Comparison of ENCODE assay signal across 15 cellular contexts in genomic region chr10:128156999-128157755, GRCh38.
"Had no signal": no experiment of that assay in that cellular context is flagged by ENCODE, and none has a peak within 500 bp of the region (broad histone marks: within the 10 kb centered on the region; RNA-seq: fewer than 3 reads in every experiment).

No MANE protein-coding gene starts in this region.

- DNase-seq: activated CD4-positive, alpha-beta T cell treated with anti-CD3 and anti-CD28 coated beads, Interleukin-2, amount 10 ng/mL, durations not matched to agents 7 days and 5 days; activated CD8-positive, alpha-beta memory T cell treated with anti-CD3 and anti-CD28 coated beads, Interleukin-2, amount 50 U/mL, for 48 hours; activated naive CD8-positive, alpha-beta T cell treated with anti-CD3 and anti-CD28 coated beads, Interleukin-2, amount 10 ng/mL, durations not matched to agents 7 days and 5 days; brain microvascular endothelial cell; effector memory CD4-positive, alpha-beta T cell; heart left ventricle; left lung; naive thymus-derived CD8-positive, alpha-beta T cell; spleen; stimulated activated naive CD8-positive, alpha-beta T cell treated with anti-CD3 and anti-CD28 coated beads, Interleukin-15, amount 100 ng/mL, for 72 hours; testis had no signal

- H3K27ac ChIP-seq: brain microvascular endothelial cell, heart left ventricle, left lung, neutrophil, parathyroid adenoma, spleen, testis had no signal

- H3K4me3 ChIP-seq: heart left ventricle, left lung, spleen, testis had no signal

- H3K4me1 ChIP-seq: parathyroid adenoma, testis had no signal

- H3K4me3 Mint-ChIP-seq: activated CD4-positive, alpha-beta T cell treated with anti-CD3 and anti-CD28 coated beads, Interleukin-2, amount 10 ng/mL, durations not matched to agents 7 days and 5 days; activated naive CD8-positive, alpha-beta T cell treated with anti-CD3 and anti-CD28 coated beads, Interleukin-2, amount 10 ng/mL, durations not matched to agents 7 days and 5 days; activated T-helper 1 cell treated with anti-CD3 and anti-CD28 coated beads, Interleukin-12 subunit alpha, Interleukin-12 subunit beta, Interleukin-2, Interleukin-4 antibody, amounts not matched to agents 30 ng/mL and 10 ng/mL and 1 ng/mL, durations not matched to agents 14 hours and 24 hours and 36 hours; dendritic cell treated with granulocyte-macrophage colony-stimulating factor and Interleukin-4, amounts not matched to agents 40 ng/mL and 50 ng/mL, for 4 days; naive thymus-derived CD8-positive, alpha-beta T cell; stimulated activated naive CD8-positive, alpha-beta T cell treated with anti-CD3 and anti-CD28 coated beads, Interleukin-15, amount 100 ng/mL, for 72 hours had no signal

- ATAC-seq: heart left ventricle; left lung; naive thymus-derived CD8-positive, alpha-beta T cell; stimulated activated naive CD8-positive, alpha-beta T cell treated with anti-CD3 and anti-CD28 coated beads, Interleukin-15, amount 100 ng/mL, for 72 hours had no signal

- H3K36me3 ChIP-seq: brain microvascular endothelial cell, heart left ventricle, left lung, neutrophil, spleen had no signal

- H3K9ac ChIP-seq: parathyroid adenoma had no signal

- H3K27me3 ChIP-seq: neutrophil, testis had no signal

- H3K9me3 Mint-ChIP-seq: activated CD4-positive, alpha-beta T cell treated with anti-CD3 and anti-CD28 coated beads, Interleukin-2, amount 10 ng/mL, durations not matched to agents 7 days and 5 days; activated naive CD8-positive, alpha-beta T cell treated with anti-CD3 and anti-CD28 coated beads, Interleukin-2, amount 10 ng/mL, durations not matched to agents 7 days and 5 days; activated T-helper 1 cell treated with anti-CD3 and anti-CD28 coated beads, Interleukin-12 subunit alpha, Interleukin-12 subunit beta, Interleukin-2, Interleukin-4 antibody, amounts not matched to agents 30 ng/mL and 10 ng/mL and 1 ng/mL, durations not matched to agents 14 hours and 24 hours and 36 hours; dendritic cell treated with granulocyte-macrophage colony-stimulating factor and Interleukin-4, amounts not matched to agents 40 ng/mL and 50 ng/mL, for 4 days; naive thymus-derived CD8-positive, alpha-beta T cell; stimulated activated naive CD8-positive, alpha-beta T cell treated with anti-CD3 and anti-CD28 coated beads, Interleukin-15, amount 100 ng/mL, for 72 hours had no signal

- H3K27ac Mint-ChIP-seq: activated CD4-positive, alpha-beta T cell treated with anti-CD3 and anti-CD28 coated beads, Interleukin-2, amount 10 ng/mL, durations not matched to agents 7 days and 5 days; activated naive CD8-positive, alpha-beta T cell treated with anti-CD3 and anti-CD28 coated beads, Interleukin-2, amount 10 ng/mL, durations not matched to agents 7 days and 5 days; activated T-helper 1 cell treated with anti-CD3 and anti-CD28 coated beads, Interleukin-12 subunit alpha, Interleukin-12 subunit beta, Interleukin-2, Interleukin-4 antibody, amounts not matched to agents 30 ng/mL and 10 ng/mL and 1 ng/mL, durations not matched to agents 14 hours and 24 hours and 36 hours; dendritic cell treated with granulocyte-macrophage colony-stimulating factor and Interleukin-4, amounts not matched to agents 40 ng/mL and 50 ng/mL, for 4 days; stimulated activated naive CD8-positive, alpha-beta T cell treated with anti-CD3 and anti-CD28 coated beads, Interleukin-15, amount 100 ng/mL, for 72 hours had no signal

- H3K36me3 Mint-ChIP-seq: naive thymus-derived CD8-positive, alpha-beta T cell had no signal

- H3K9me3 ChIP-seq: heart left ventricle, left lung, neutrophil, spleen, testis had no signal

- H3K27me3 Mint-ChIP-seq: stimulated activated naive CD8-positive, alpha-beta T cell treated with anti-CD3 and anti-CD28 coated beads, Interleukin-15, amount 100 ng/mL, for 72 hours had no signal
